ENCODE assay signal across 20 cellular contexts in the genomic region with DNA sequence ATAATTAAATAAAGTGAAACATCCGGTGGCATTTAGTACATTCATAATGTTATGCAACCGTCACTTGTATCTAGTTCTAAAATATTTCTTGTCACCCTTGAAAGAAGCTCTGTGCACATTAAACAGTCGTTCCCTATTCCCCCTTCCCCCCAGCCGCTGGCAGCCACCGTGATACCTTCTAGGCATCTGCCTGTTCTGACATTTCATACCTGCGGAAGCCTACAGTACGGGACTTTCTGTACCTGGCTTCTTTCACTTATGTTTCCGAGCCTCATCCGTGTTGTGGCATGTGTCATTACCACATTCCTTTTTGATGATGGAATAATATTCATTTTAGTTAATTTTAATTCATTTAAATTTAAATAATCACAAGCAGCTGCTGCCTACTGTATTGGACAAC. TPM values are rescaled to one million over a fixed set of nuclear protein-coding genes. Genes with fewer than 3 reads are reported as not detected.
DNase-seq lines count a peak whose midpoint lies in the region; ATAC-seq, FAIRE-seq and TF ChIP-seq lines count a peak whose summit lies in the region.
"Had no signal": no experiment of that assay in that cellular context is flagged by ENCODE, and none has a peak within 500 bp of the region (broad histone marks: within the 10 kb centered on the region; RNA-seq: fewer than 3 reads in every experiment).

No MANE protein-coding gene starts in this region.

- TF ChIP-seq POLR2A in body of pancreas (IDR thresholded peaks at IDR 0.05), result no peak

- WGBS in body of pancreas, 2 donors, result 22 to 27% methylated on average over 9 of the region's 9 CpGs

- no peaks in the 10 kb centered on the region for H3K79me2 ChIP-seq in keratinocyte (ENCODE audit: control insufficient read depth, insufficient read depth, low read length)

- H3K27ac ChIP-seq in HEK293 (ENCODE audit: extremely low read depth, low read depth, low read length) (no peak overlapping the region), body of pancreas (peak overlapping the region; percentile 85 to 91 (median 88)), keratinocyte (ENCODE audit: control insufficient read depth, insufficient read depth, low read length) (no peak overlapping the region)
- H3K27ac ChIP-seq: C4-2B, GM23248 had no signal

- no peaks in the 10 kb centered on the region for H3K36me3 Mint-ChIP-seq in progenitor cell of endocrine pancreas (ENCODE audit: insufficient read depth)
- no peaks in the 10 kb centered on the region for H3K36me3 Mint-ChIP-seq in activated CD4-positive, alpha-beta T cell treated with anti-CD3 and anti-CD28 coated beads for 36 hours (ENCODE audit: low read depth)

- peak overlapping the region; percentile 96 for H3K27ac Mint-ChIP-seq in progenitor cell of endocrine pancreas
- no peak overlapping the region for H3K27ac Mint-ChIP-seq in activated CD4-positive, alpha-beta T cell treated with anti-CD3 and anti-CD28 coated beads for 36 hours
- H3K27ac Mint-ChIP-seq: CD4-positive, alpha-beta T cell had no signal

- H3K4me2 ChIP-seq in keratinocyte (ENCODE audit: control insufficient read depth, extremely low read depth, insufficient read depth, low read depth, low read length), result peak overlapping the region; percentile 75

- H3K27me3 ChIP-seq in body of pancreas (no peaks in the 10 kb centered on the region), keratinocyte (ENCODE audit: control insufficient read depth, extremely low read depth, insufficient read depth, low read length) (no peaks in the 10 kb centered on the region)

- H3K9me3 Mint-ChIP-seq in progenitor cell of endocrine pancreas (ENCODE audit: low read depth), result no peaks in the 10 kb centered on the region
- H3K9me3 Mint-ChIP-seq in activated CD4-positive, alpha-beta T cell treated with anti-CD3 and anti-CD28 coated beads for 36 hours (ENCODE audit: low read depth), result no peaks in the 10 kb centered on the region
- H3K9me3 Mint-ChIP-seq: CD4-positive, alpha-beta T cell had no signal

- dilution Hi-C loops in keratinocyte (cut with MboI; ENCODE audit: extremely low pct_ligation_motif_present, low sequenced_read_pairs), result no loop called here

- peaks cover 58% of the 10 kb centered on the region for H3K4me1 Mint-ChIP-seq in progenitor cell of endocrine pancreas (ENCODE audit: low read depth)
- H3K4me1 Mint-ChIP-seq in activated CD4-positive, alpha-beta T cell treated with anti-CD3 and anti-CD28 coated beads for 36 hours, result peaks cover 20% of the 10 kb centered on the region

- no peaks in the 10 kb centered on the region for H4K20me1 ChIP-seq in keratinocyte (ENCODE audit: control insufficient read depth, extremely low read depth, insufficient read depth, low read length)

- H3K9me3 ChIP-seq in HEK293 (ENCODE audit: control insufficient read depth, insufficient read depth, low read depth, low read length) (no peaks in the 10 kb centered on the region), body of pancreas (no peaks in the 10 kb centered on the region), keratinocyte (ENCODE audit: control insufficient read depth, low read depth, low read length) (no peaks in the 10 kb centered on the region)
- H3K9me3 ChIP-seq: Caco-2, HAP-1 had no signal

- ATAC-seq in body of pancreas, result no peak
- ATAC-seq in activated CD4-positive, alpha-beta T cell treated with anti-CD3 and anti-CD28 coated beads for 36 hours, result no peak

- no peak overlapping the region for H3K9ac ChIP-seq in keratinocyte (ENCODE audit: control insufficient read depth, extremely low read depth, insufficient read depth, low read length)
- H3K9ac ChIP-seq: GM23248 had no signal

- intact Hi-C loops in body of pancreas (cut with DNase I), result no loop called here
- intact Hi-C loops in activated CD4-positive, alpha-beta T cell treated with anti-CD3 and anti-CD28 coated beads for 36 hours (cut with DNase I, micrococcal nuclease), result no loop called here

- peaks cover 5% of the 10 kb centered on the region; the same call in 1 of the 2 replicates for H3K4me1 ChIP-seq in HEK293 (ENCODE audit: control insufficient read depth, insufficient read depth, low read length)
- H3K4me1 ChIP-seq in body of pancreas, result peaks cover 94% of the 10 kb centered on the region
- H3K4me1 ChIP-seq in keratinocyte (ENCODE audit: control insufficient read depth, extremely low read depth, insufficient read depth, low read length), result peaks cover 31% of the 10 kb centered on the region
- H3K4me1 ChIP-seq: HAP-1 had no signal

- CTCF ChIA-PET in HEK293 (lab: Yijun Ruan, JAX), result interaction anchor here (1.2 to 13.9 kb wide), 3 partner anchors 10 to 84 kb away, joined by 4 to 167 read pairs (median 4); a partner anchor contains a TSS
- CTCF ChIA-PET in activated CD4-positive, alpha-beta T cell treated with anti-CD3 and anti-CD28 coated beads for 36 hours (lab: Charles Lee), result interaction anchor here (1.2 to 1.3 kb wide), 2 partner anchors 10 to 83 kb away, joined by 3 to 4 read pairs; no protein-coding TSS in a partner anchor

- H3K4me3 Mint-ChIP-seq in progenitor cell of endocrine pancreas (ENCODE audit: low read depth), result no peak overlapping the region
- no peak overlapping the region for H3K4me3 Mint-ChIP-seq in activated CD4-positive, alpha-beta T cell treated with anti-CD3 and anti-CD28 coated beads for 36 hours
- H3K4me3 Mint-ChIP-seq: CD4-positive, alpha-beta T cell had no signal

- POLR2A ChIA-PET in HEK293 (lab: Yijun Ruan, JAX), result no interaction called here
- POLR2A ChIA-PET in activated CD4-positive, alpha-beta T cell treated with anti-CD3 and anti-CD28 coated beads for 36 hours (lab: Charles Lee), result no interaction called here

- no peaks in the 10 kb centered on the region for H3K36me3 ChIP-seq in HEK293 (ENCODE audit: control insufficient read depth in 2 of 2, insufficient read depth in 1 of 2, low read length in 2 of 2)
- H3K36me3 ChIP-seq in body of pancreas (replicated peaks in 1 of 2; ENCODE audit: insufficient read depth in 1 of 2, low read depth in 2 of 2), result no peaks in the 10 kb centered on the region
- no peaks in the 10 kb centered on the region for H3K36me3 ChIP-seq in keratinocyte (ENCODE audit: control insufficient read depth in 2 of 2, extremely low read depth in 1 of 2, insufficient read depth in 2 of 2, low read length in 2 of 2)
- H3K36me3 ChIP-seq: HAP-1 had no signal

- H3K9me1 ChIP-seq in keratinocyte (ENCODE audit: control insufficient read depth, extremely low read depth, insufficient read depth, low read length), result no peaks in the 10 kb centered on the region

- peak; percentile 65 for FAIRE-seq in keratinocyte (lab: Jason Lieb, UNC)
- FAIRE-seq: A204.1, D721Med, G401.6, GM12891, GM19239 had no signal

- H3K27me3 Mint-ChIP-seq in progenitor cell of endocrine pancreas, result no peaks in the 10 kb centered on the region
- no peaks in the 10 kb centered on the region for H3K27me3 Mint-ChIP-seq in activated CD4-positive, alpha-beta T cell treated with anti-CD3 and anti-CD28 coated beads for 36 hours

- DNase-seq in body of pancreas (peak in 3 of 4 donors; percentile 49 to 65 (median 54)), keratinocyte (ENCODE audit: low read depth, low spot score) (no peak), progenitor cell of endocrine pancreas (ENCODE audit: low spot score, unreplicated experiment) (no peak), GM19240 (ENCODE audit: insufficient read length, low spot score) (no peak)
- DNase-seq in activated CD4-positive, alpha-beta T cell treated with anti-CD3 and anti-CD28 coated beads for 36 hours, result no peak
- DNase-seq: ACHN; Caco-2; CD4-positive, alpha-beta T cell; GM23248 had no signal

- TF ChIP-seq CTCF in HEK293 (tag by site-specific recombination; IDR thresholded peaks at IDR 0.05) (no peak), body of pancreas (IDR thresholded peaks at IDR 0.05) (no peak), keratinocyte (optimal IDR thresholded peaks at IDR 0.05 in 1 of 3, IDR thresholded peaks at IDR 0.05 in 1 of 3, conservative IDR thresholded peaks at IDR 0.05 in 1 of 3; ENCODE audit: extremely low read depth in 1 of 3, insufficient read depth in 2 of 3, low read length in 3 of 3) (no peak), progenitor cell of endocrine pancreas (IDR thresholded peaks at IDR 0.05; ENCODE audit: unreplicated experiment) (no peak)

- peak overlapping the region; percentile 15 for H2AFZ ChIP-seq in keratinocyte (ENCODE audit: control insufficient read depth, low read length)
- H2AFZ ChIP-seq: GM23248 had no signal

- H3K4me3 ChIP-seq in HEK293 (ENCODE audit: low read depth, low read length) (no peak overlapping the region), body of pancreas (peak overlapping the region in 1 of 2 donors; percentile 1), keratinocyte (ENCODE audit: control insufficient read depth in 2 of 3, extremely low read depth in 1 of 3, insufficient read depth in 2 of 3, low read depth in 1 of 3, low read length in 3 of 3) (peak overlapping the region in 2 of 3 experiments; percentile 10 to 49)
- H3K4me3 ChIP-seq: GM23248, HAP-1 had no signal

TF ChIP-seq in HEK293, 187 proteins besides CTCF, POLR2A, EP300 and RAD21:
- TF ChIP-seq ZNF664 (tag by site-specific recombination; IDR thresholded peaks at IDR 0.05), result peak; percentile 20; the same call in 1 of the 2 replicates
- no peak for TF ChIP-seq ZNF473 (tag by site-specific recombination; IDR thresholded peaks at IDR 0.05)

RNA-seq across cellular contexts. Expression of a gene that starts 13.9 kb away (rescaled TPM):
- total RNA-seq in body of pancreas, result 100 to 1,000 TPM; 163 to 226 TPM
- not detected in 3 replicates for polyA plus RNA-seq in keratinocyte
- not detected for polyA plus RNA-seq in keratinocyte (2011; ENCODE audit: low read depth)
- not detected in 2 replicates for polyA plus RNA-seq in keratinocyte (2011; cell fraction: cytosol; rRNA removed)
- polyA plus RNA-seq in keratinocyte (2011; cell fraction: nucleus; rRNA removed), result not detected in 2 replicates
- polyA plus RNA-seq in keratinocyte (2012; ENCODE audit: low replicate concordance), result 0.11 TPM in 1 of 2 replicates, not detected in the other
- not detected in 3 replicates for polyA minus RNA-seq in keratinocyte
- polyA minus RNA-seq in keratinocyte (2011; cell fraction: cytosol; rRNA and poly(A)+ RNA removed), result not detected
- polyA minus RNA-seq in keratinocyte (2011; cell fraction: nucleus; rRNA and poly(A)+ RNA removed), result not detected in 2 replicates
- 73.1 and 81.0 TPM in 2 replicates for total RNA-seq in progenitor cell of endocrine pancreas
- not detected for total RNA-seq in activated CD4-positive, alpha-beta T cell treated with anti-CD3 and anti-CD28 coated beads for 36 hours
- total RNA-seq: CD4-positive, alpha-beta T cell; GM23248; H4; HT-29 had no signal
- polyA plus RNA-seq: BJ, GM23248 had no signal

RNA-seq across cellular contexts. Expression of a gene that starts 48.8 kb away (rescaled TPM):
- 10 to 100 TPM; 14.8 to 32.6 TPM for total RNA-seq in body of pancreas
- 14.2 to 23.2 TPM (median 14.3 TPM) in 3 replicates for polyA plus RNA-seq in keratinocyte
- polyA plus RNA-seq in keratinocyte (2011; ENCODE audit: low read depth), result 10.1 TPM
- 5.8 and 6.5 TPM in 2 replicates for polyA plus RNA-seq in keratinocyte (2011; cell fraction: cytosol; rRNA removed)
- 66.2 and 75.9 TPM in 2 replicates for polyA plus RNA-seq in keratinocyte (2011; cell fraction: nucleus; rRNA removed)
- 10.9 and 15.3 TPM in 2 replicates for polyA plus RNA-seq in keratinocyte (2012; ENCODE audit: low replicate concordance)
- polyA minus RNA-seq in keratinocyte, result 12.6 to 19.6 TPM (median 18.3 TPM) in 3 replicates
- polyA minus RNA-seq in keratinocyte (2011; cell fraction: cytosol; rRNA and poly(A)+ RNA removed), result 10.9 TPM
- 28.7 and 34.0 TPM in 2 replicates for polyA minus RNA-seq in keratinocyte (2011; cell fraction: nucleus; rRNA and poly(A)+ RNA removed)
- 43.4 and 44.2 TPM in 2 replicates for total RNA-seq in progenitor cell of endocrine pancreas
- 10 to 100 TPM; 20.2 to 22.6 TPM for total RNA-seq in activated CD4-positive, alpha-beta T cell treated with anti-CD3 and anti-CD28 coated beads for 36 hours

Comparison
In these comparisons a context has a peak if more than half of its experiments do, and no peak if none do; other contexts are left out.
1. H3K27ac ChIP-seq: peak in body of pancreas (4 of 4); none in HEK293 (single experiment) and keratinocyte (single experiment).
2. DNase-seq: peak in body of pancreas (3 of 4); none in keratinocyte (single experiment), progenitor cell of endocrine pancreas (single experiment), activated CD4-positive, alpha-beta T cell treated with anti-CD3 and anti-CD28 coated beads for 36 hours (single experiment) and GM19240 (single experiment).
3. RNA of a gene that starts 13.9 kb away (total RNA-seq): 163 to 226 TPM in body of pancreas and 73.1 to 81.0 TPM in progenitor cell of endocrine pancreas; not detected in activated CD4-positive, alpha-beta T cell treated with anti-CD3 and anti-CD28 coated beads for 36 hours; every median in the first group is over 10 times any median in the second.